In the genomic region with DNA sequence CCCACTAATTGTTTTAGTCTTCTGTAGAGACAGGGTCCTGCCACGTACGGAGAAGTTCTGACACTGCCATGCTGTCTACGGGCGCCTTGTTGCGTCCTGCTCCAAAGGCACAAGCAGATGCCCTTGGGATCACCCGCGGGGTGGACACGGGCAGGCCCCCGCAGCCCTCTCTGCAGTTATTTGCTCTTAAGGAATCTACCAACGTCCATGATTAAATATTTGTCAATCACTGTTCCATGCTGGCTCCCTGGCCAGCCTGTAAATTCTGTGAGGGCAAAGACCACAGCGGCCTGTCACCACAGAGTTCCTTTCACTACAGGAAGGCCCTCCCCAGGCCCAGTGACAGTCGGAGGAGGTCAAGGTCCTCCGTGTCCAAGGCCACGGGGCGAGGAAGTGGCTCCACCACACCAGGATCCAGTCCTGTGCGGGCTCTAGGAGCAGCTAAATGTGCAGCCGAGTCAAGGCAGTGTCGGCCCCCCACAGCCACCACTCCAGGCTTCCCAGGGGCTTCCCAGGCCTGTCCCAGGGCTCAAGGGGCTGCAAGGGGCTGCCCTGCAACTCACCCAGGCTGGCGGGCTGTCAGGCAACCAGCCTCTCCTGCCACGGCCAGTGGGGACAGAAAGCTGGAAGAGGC, we compare ENCODE assay signal across 8 cellular contexts. TPM values are rescaled to one million over a fixed set of nuclear protein-coding genes. Genes with fewer than 3 reads are reported as not detected.
DNase-seq lines count a peak whose midpoint lies in the region; ATAC-seq lines count a peak whose summit lies in the region.

No MANE protein-coding gene starts in this region.

- POLR2A ChIA-PET in activated CD4-positive, alpha-beta T cell treated with anti-CD3 and anti-CD28 coated beads for 36 hours (lab: Charles Lee) = interaction anchor here (0.5 to 1.7 kb wide), 4 partner anchors 20 to 498 kb away, joined by 3 to 8 read pairs (median 3); no protein-coding TSS in a partner anchor

- peak overlapping the region; percentile 95 for H3K27ac Mint-ChIP-seq in activated CD4-positive, alpha-beta T cell treated with anti-CD3 and anti-CD28 coated beads for 36 hours
- H3K27ac Mint-ChIP-seq in activated naive CD8-positive, alpha-beta T cell treated with anti-CD3 and anti-CD28 coated beads for 36 hours = peak overlapping the region; percentile 97

- CTCF ChIA-PET in activated CD4-positive, alpha-beta T cell treated with anti-CD3 and anti-CD28 coated beads for 36 hours (lab: Charles Lee) = interaction anchor here (0.7 kb wide), 1 partner anchor 24 kb away, joined by 4 read pairs; no protein-coding TSS in a partner anchor

- no peak for DNase-seq in activated CD4-positive, alpha-beta T cell treated with anti-CD3 and anti-CD28 coated beads for 36 hours
- no peak for DNase-seq in activated CD4-positive, alpha-beta T cell treated with anti-CD3 and anti-CD28 coated beads, Interleukin-2, amount 50 U/mL, for 48 hours
- DNase-seq in activated naive CD8-positive, alpha-beta T cell treated with anti-CD3 and anti-CD28 coated beads for 36 hours = no peak
- no peak for DNase-seq in NCI-H226
- no peak for DNase-seq in SIG-M5 treated with dmso at 0.1 percent for 504 hours (lab: John Stamatoyannopoulos, UW; ENCODE audit: unreplicated experiment)

- peaks cover 51% of the 10 kb centered on the region for H3K4me1 Mint-ChIP-seq in activated CD4-positive, alpha-beta T cell treated with anti-CD3 and anti-CD28 coated beads for 36 hours
- H3K4me1 Mint-ChIP-seq in activated naive CD8-positive, alpha-beta T cell treated with anti-CD3 and anti-CD28 coated beads for 36 hours = peaks cover 22% of the 10 kb centered on the region

- H3K36me3 Mint-ChIP-seq in activated CD4-positive, alpha-beta T cell treated with anti-CD3 and anti-CD28 coated beads for 36 hours (ENCODE audit: low read depth) = peaks cover 20% of the 10 kb centered on the region
- peaks cover 24% of the 10 kb centered on the region for H3K36me3 Mint-ChIP-seq in activated naive CD8-positive, alpha-beta T cell treated with anti-CD3 and anti-CD28 coated beads for 36 hours

- H3K27me3 ChIP-seq in layer of hippocampus (ENCODE audit: control insufficient read depth, insufficient read depth, low read length) (no peaks in the 10 kb centered on the region), subcutaneous abdominal adipose tissue (ENCODE audit: control insufficient read depth in 5 of 5, insufficient read depth in 4 of 5, low read length in 5 of 5) (no peaks in the 10 kb centered on the region)

- H3K4me3 ChIP-seq in subcutaneous abdominal adipose tissue (ENCODE audit: low read depth in 1 of 5, low read length in 5 of 5) = peak overlapping the region; percentile 65 to 87 (median 78)

- H3K27ac ChIP-seq in layer of hippocampus (ENCODE audit: low read depth, low read length) (peak overlapping the region; percentile 46), subcutaneous abdominal adipose tissue (ENCODE audit: low read depth, low read length) (peak overlapping the region; percentile 70)

- H3K9ac ChIP-seq in subcutaneous abdominal adipose tissue (ENCODE audit: low read length in 5 of 5) = peak overlapping the region in 4 of 5 donors; percentile 78 to 88 (median 82)

- H3K9me3 ChIP-seq in subcutaneous abdominal adipose tissue (ENCODE audit: control insufficient read depth in 5 of 5, low read length in 5 of 5) = no peaks in the 10 kb centered on the region

- H3K9me3 Mint-ChIP-seq in activated CD4-positive, alpha-beta T cell treated with anti-CD3 and anti-CD28 coated beads for 36 hours (ENCODE audit: low read depth) = no peaks in the 10 kb centered on the region
- H3K9me3 Mint-ChIP-seq in activated naive CD8-positive, alpha-beta T cell treated with anti-CD3 and anti-CD28 coated beads for 36 hours = no peaks in the 10 kb centered on the region

- peaks cover 0 to 11% (median 4%) of the 10 kb centered on the region in 5 donors for H3K36me3 ChIP-seq in subcutaneous abdominal adipose tissue (ENCODE audit: control insufficient read depth in 5 of 5, insufficient read depth in 5 of 5, low read length in 5 of 5)

- peak overlapping the region; percentile 96 for H3K4me3 Mint-ChIP-seq in activated CD4-positive, alpha-beta T cell treated with anti-CD3 and anti-CD28 coated beads for 36 hours
- peak overlapping the region; percentile 99 for H3K4me3 Mint-ChIP-seq in activated naive CD8-positive, alpha-beta T cell treated with anti-CD3 and anti-CD28 coated beads for 36 hours

- no peak for ATAC-seq in activated CD4-positive, alpha-beta T cell treated with anti-CD3 and anti-CD28 coated beads for 36 hours
- no peak for ATAC-seq in HG03520 (IDR thresholded peaks at IDR 0.05; ENCODE audit: unreplicated experiment)

- no peaks in the 10 kb centered on the region for H3K27me3 Mint-ChIP-seq in activated CD4-positive, alpha-beta T cell treated with anti-CD3 and anti-CD28 coated beads for 36 hours
- no peaks in the 10 kb centered on the region for H3K27me3 Mint-ChIP-seq in activated naive CD8-positive, alpha-beta T cell treated with anti-CD3 and anti-CD28 coated beads for 36 hours

- intact Hi-C loops in activated CD4-positive, alpha-beta T cell treated with anti-CD3 and anti-CD28 coated beads for 36 hours (cut with DNase I, micrococcal nuclease) = loop anchor here (1.0 to 5.0 kb wide), 6 partner anchors 28 to 511 kb away; partner anchors contain the start of genes BSG (in 1 of the 2), POLRMT (in 1 of the 2), PTBP1 (in 1 of the 2) and SBNO2 (in 1 of the 2)

- peaks cover 7 to 79% (median 64%) of the 10 kb centered on the region in 5 donors for H3K4me1 ChIP-seq in subcutaneous abdominal adipose tissue (ENCODE audit: control insufficient read depth in 5 of 5, insufficient read depth in 5 of 5, low read length in 5 of 5)

RNA-seq across cellular contexts. Expression of gene RNF126, which starts 2.1 kb away (rescaled TPM):
- 10 to 100 TPM; 83.0 to 91.3 TPM for total RNA-seq in activated CD4-positive, alpha-beta T cell treated with anti-CD3 and anti-CD28 coated beads for 36 hours
- total RNA-seq in activated naive CD8-positive, alpha-beta T cell treated with anti-CD3 and anti-CD28 coated beads for 36 hours = 100 to 1,000 TPM; 106 to 108 TPM

RNA-seq across cellular contexts. Expression of gene FSTL3, which starts 15.3 kb away (rescaled TPM):
- total RNA-seq in activated CD4-positive, alpha-beta T cell treated with anti-CD3 and anti-CD28 coated beads for 36 hours = 10 to 100 TPM in 1 of 2 experiments, 1 to 10 TPM in 1; 8.5 to 10.1 TPM
- 1 to 10 TPM; 6.2 to 6.5 TPM for total RNA-seq in activated naive CD8-positive, alpha-beta T cell treated with anti-CD3 and anti-CD28 coated beads for 36 hours

RNA-seq across cellular contexts. Expression of gene FGF22, which starts 21.2 kb away (rescaled TPM):
- not detected for total RNA-seq in activated CD4-positive, alpha-beta T cell treated with anti-CD3 and anti-CD28 coated beads for 36 hours
- not detected for total RNA-seq in activated naive CD8-positive, alpha-beta T cell treated with anti-CD3 and anti-CD28 coated beads for 36 hours

RNA-seq across cellular contexts. Expression of gene POLRMT, which starts 27.6 kb away (rescaled TPM):
- 10 to 100 TPM; 69.0 to 77.4 TPM for total RNA-seq in activated CD4-positive, alpha-beta T cell treated with anti-CD3 and anti-CD28 coated beads for 36 hours
- 10 to 100 TPM; 73.3 to 74.6 TPM for total RNA-seq in activated naive CD8-positive, alpha-beta T cell treated with anti-CD3 and anti-CD28 coated beads for 36 hours

RNA-seq across cellular contexts. Expression of gene PRSS57, which starts 34.3 kb away (rescaled TPM):
- total RNA-seq in activated CD4-positive, alpha-beta T cell treated with anti-CD3 and anti-CD28 coated beads for 36 hours = not detected
- total RNA-seq in activated naive CD8-positive, alpha-beta T cell treated with anti-CD3 and anti-CD28 coated beads for 36 hours = not detected
